ENCODE assay signal across 9 cellular contexts in genomic region chr5:175652741-175653663, GRCh38. TPM values are rescaled to one million over a fixed set of nuclear protein-coding genes. Genes with fewer than 3 reads are reported as not detected.
DNase-seq lines count a peak whose midpoint lies in the region; ATAC-seq and TF ChIP-seq lines count a peak whose summit lies in the region.
"Had no signal": no experiment of that assay in that cellular context is flagged by ENCODE, and none has a peak within 500 bp of the region (broad histone marks: within the 10 kb centered on the region; RNA-seq: fewer than 3 reads in every experiment).

No MANE protein-coding gene starts in this region.

- WGBS in endodermal cell (ENCODE audit: insufficient coverage in 1 of 2, insufficient read length in 1 of 2), 2 experiments = 90 to 92% methylated on average over 8 to 11 of the region's 11 CpGs

- ATAC-seq in GM21381 (IDR thresholded peaks at IDR 0.05; ENCODE audit: unreplicated experiment) (peak; percentile 75), T-cell (replicated peaks in 1 of 4) (peak; percentile 83 to 95 (median 88))

- H3K27me3 Mint-ChIP-seq in T-cell (peaks cover 0 to 6% of the 10 kb centered on the region in 2 donors), endodermal cell (ENCODE audit: insufficient read depth) (peaks cover 16% of the 10 kb centered on the region)
- no peaks in the 10 kb centered on the region for H3K27me3 Mint-ChIP-seq in activated naive CD8-positive, alpha-beta T cell

- H3K27ac Mint-ChIP-seq in T-cell (peak overlapping the region; percentile 83 to 89), endodermal cell (no peak overlapping the region)
- peak overlapping the region; percentile 99 for H3K27ac Mint-ChIP-seq in activated naive CD8-positive, alpha-beta T cell
- H3K27ac Mint-ChIP-seq: memory B cell had no signal

- no peak for TF ChIP-seq CTCF in BE2C (IDR thresholded peaks at IDR 0.05; ENCODE audit: low read depth, low read length)
- TF ChIP-seq CTCF in endodermal cell (conservative IDR thresholded peaks at IDR 0.05) = no peak

- no peaks in the 10 kb centered on the region for H3K36me3 Mint-ChIP-seq in T-cell
- H3K36me3 Mint-ChIP-seq in activated naive CD8-positive, alpha-beta T cell = peaks cover 2% of the 10 kb centered on the region
- peaks cover 8% of the 10 kb centered on the region for H3K36me3 Mint-ChIP-seq in endodermal cell (ENCODE audit: low read depth)

- H3K4me1 Mint-ChIP-seq in T-cell = peaks cover 78 to 91% (median 85%) of the 10 kb centered on the region in 3 donors
- peaks cover 81% of the 10 kb centered on the region for H3K4me1 Mint-ChIP-seq in activated naive CD8-positive, alpha-beta T cell (ENCODE audit: low read depth)
- H3K4me1 Mint-ChIP-seq in endodermal cell = peaks cover 11% of the 10 kb centered on the region

- H3K9me3 Mint-ChIP-seq in T-cell (peaks cover 0 to 16% (median 7%) of the 10 kb centered on the region in 3 donors), endodermal cell (peaks cover 31% of the 10 kb centered on the region)
- H3K9me3 Mint-ChIP-seq in activated naive CD8-positive, alpha-beta T cell (ENCODE audit: low read depth) = no peaks in the 10 kb centered on the region

- H3K9ac ChIP-seq in endodermal cell (ENCODE audit: extremely low read depth, low read length, poor library complexity, severe bottlenecking) = no peak overlapping the region

- H3K9me3 ChIP-seq in BE2C (no peaks in the 10 kb centered on the region), endodermal cell (ENCODE audit: control insufficient read depth, low read length) (peaks cover 21% of the 10 kb centered on the region)

- H3K4me3 ChIP-seq in BE2C (ENCODE audit: low read depth, low read length) (no peak overlapping the region), endodermal cell (ENCODE audit: low read length) (no peak overlapping the region)

- no peaks in the 10 kb centered on the region for H3K36me3 ChIP-seq in BE2C
- no peaks in the 10 kb centered on the region for H3K36me3 ChIP-seq in endodermal cell (ENCODE audit: control insufficient read depth, insufficient read depth, low read length)

- CTCF ChIA-PET in T-cell (lab: Charles Lee) = interaction anchor here in 1 of 2 donors (0.6 kb wide), 1 partner anchor 85 kb away, joined by 4 read pairs; no protein-coding TSS in a partner anchor

- DNase-seq in T-cell (peak; percentile 39 to 73 (median 58)), NCI-H526 (lab: John Stamatoyannopoulos, UW) (no peak), NCI-H2081 (lab: John Stamatoyannopoulos, UW) (no peak), BE2C (no peak), endodermal cell (no peak)
- DNase-seq in stimulated activated CD4-positive, alpha-beta T cell treated with anti-CD3 and anti-CD28 coated beads, TNF-alpha, amount 100 ng/mL, for 4 hours (ENCODE audit: low read depth in 3 of 3) = peak; percentile 45 to 69 (median 55)

- H3K27ac ChIP-seq in endodermal cell (ENCODE audit: low read depth, low read length) = no peak overlapping the region

- POLR2A ChIA-PET in T-cell (lab: Charles Lee) = interaction anchor here in 1 of 2 donors (0.6 kb wide), 1 partner anchor 16 kb away, joined by 6 read pairs; no protein-coding TSS in a partner anchor

- peak overlapping the region; percentile 56 to 95 (median 63) for H3K4me3 Mint-ChIP-seq in T-cell
- peak overlapping the region; percentile 80 for H3K4me3 Mint-ChIP-seq in activated naive CD8-positive, alpha-beta T cell
- H3K4me3 Mint-ChIP-seq in endodermal cell = no peak overlapping the region
- H3K4me3 Mint-ChIP-seq: memory B cell had no signal

- no peaks in the 10 kb centered on the region for H3K4me1 ChIP-seq in BE2C
- no peaks in the 10 kb centered on the region for H3K4me1 ChIP-seq in endodermal cell (ENCODE audit: control insufficient read depth, insufficient read depth, low read length)

- H3K27me3 ChIP-seq in BE2C (peaks cover 44% of the 10 kb centered on the region), endodermal cell (ENCODE audit: control insufficient read depth, insufficient read depth, low read length, poor library complexity, severe bottlenecking) (peaks cover 15% of the 10 kb centered on the region)

RNA-seq across cellular contexts. Expression of gene HRH2, which starts 4.9 kb away (rescaled TPM):
- total RNA-seq in T-cell (10 to 100 TPM in 1 of 5 donors, 1 to 10 TPM in 4; 2.9 to 14.4 (median 5.5) TPM), endodermal cell (1 to 10 TPM; 2.1 to 3.3 TPM)
- 0.14 TPM for polyA plus RNA-seq in BE2C (2012; ENCODE audit: insufficient read depth, insufficient read length, low read depth)
- polyA plus RNA-seq in endodermal cell (2013, experiment 1 of 2) = 1.3 TPM
- 1.1 TPM for polyA plus RNA-seq in endodermal cell (2013, experiment 2 of 2)

Comparison
In these comparisons a context has a peak if more than half of its experiments do, and no peak if none do; other contexts are left out.
1. DNase-seq: peak in T-cell (34 of 34) and stimulated activated CD4-positive, alpha-beta T cell treated with anti-CD3 and anti-CD28 coated beads, TNF-alpha, amount 100 ng/mL, for 4 hours (3 of 3); none in NCI-H526 (0 of 2), NCI-H2081 (0 of 2), BE2C (single experiment) and endodermal cell (single experiment).